ENCODE assay signal across 8 cellular contexts in genomic region chr2:174681099-174681982, GRCh38.
DNase-seq lines count a peak whose midpoint lies in the region; ATAC-seq and TF ChIP-seq lines count a peak whose summit lies in the region.

No MANE protein-coding gene starts in this region.

- no peaks in the 10 kb centered on the region for H3K4me1 ChIP-seq in cardiac muscle cell (ENCODE audit: low read depth)

- H3K27ac ChIP-seq in WERI-Rb-1 (no peak overlapping the region), cardiac muscle cell (no peak overlapping the region)

- H3K36me3 ChIP-seq in WERI-Rb-1 = no peaks in the 10 kb centered on the region
- no peaks in the 10 kb centered on the region for H3K36me3 ChIP-seq in cardiac muscle cell

- H3K4me3 ChIP-seq in WERI-Rb-1 (ENCODE audit: low read depth, low read length) = peak overlapping the region; percentile 75
- peak overlapping the region; percentile 77 for H3K4me3 ChIP-seq in cardiac muscle cell

- ATAC-seq in activated T-cell treated with anti-CD3 and anti-CD28 coated beads, Interleukin-2, amount 50 U/mL, for 4 hours = no peak
- ATAC-seq in GM21619 (IDR thresholded peaks at IDR 0.05; ENCODE audit: unreplicated experiment) = no peak

- H3K9me3 Mint-ChIP-seq in activated T-cell treated with anti-CD3 and anti-CD28 coated beads, Interleukin-2, amount 50 U/mL, for 4 hours = no peaks in the 10 kb centered on the region

- TF ChIP-seq CTCF in WERI-Rb-1 (IDR thresholded peaks at IDR 0.05; ENCODE audit: low read depth, low read length) = no peak
- no peak for TF ChIP-seq CTCF in cardiac muscle cell (IDR thresholded peaks at IDR 0.05; ENCODE audit: low read depth, low read length)

- H3K27me3 ChIP-seq in WERI-Rb-1 (ENCODE audit: insufficient read depth, low read depth, severe bottlenecking) (peaks cover 17% of the 10 kb centered on the region), cardiac muscle cell (no peaks in the 10 kb centered on the region)

- no peaks in the 10 kb centered on the region for H3K9me3 ChIP-seq in WERI-Rb-1 (ENCODE audit: severe bottlenecking)
- no peaks in the 10 kb centered on the region for H3K9me3 ChIP-seq in cardiac muscle cell (ENCODE audit: low read depth)

- H3K4me3 Mint-ChIP-seq in activated T-cell treated with anti-CD3 and anti-CD28 coated beads, Interleukin-2, amount 50 U/mL, for 4 hours = peak overlapping the region; percentile 83

- no peaks in the 10 kb centered on the region for H3K36me3 Mint-ChIP-seq in activated T-cell treated with anti-CD3 and anti-CD28 coated beads, Interleukin-2, amount 50 U/mL, for 4 hours (ENCODE audit: insufficient read depth)

- peaks cover 64% of the 10 kb centered on the region for H3K4me1 Mint-ChIP-seq in activated T-cell treated with anti-CD3 and anti-CD28 coated beads, Interleukin-2, amount 50 U/mL, for 4 hours (ENCODE audit: low read depth)

- no peaks in the 10 kb centered on the region for H3K27me3 Mint-ChIP-seq in activated T-cell treated with anti-CD3 and anti-CD28 coated beads, Interleukin-2, amount 50 U/mL, for 4 hours (ENCODE audit: low read depth)

- DNase-seq in activated T-cell treated with anti-CD3 and anti-CD28 coated beads, Interleukin-2, amount 50 U/mL, for 4 hours = no peak
- DNase-seq in activated T-cell treated with anti-CD3 and anti-CD28 coated beads, Interleukin-2, amount 50 U/mL, for 48 hours = no peak
- DNase-seq in WERI-Rb-1 (peak; percentile 37), cardiac muscle cell (ENCODE audit: low read depth in 1 of 2, low spot score in 1 of 2) (peak; percentile 28 to 58), pons (ENCODE audit: low spot score) (peak; percentile 48), NCI-H2171 (lab: John Stamatoyannopoulos, UW) (no peak), NCI-H1092 treated with DMSO at 0.1 percent for 48 hours (lab: John Stamatoyannopoulos, UW) (no peak)

Comparison
In these comparisons a context has a peak if more than half of its experiments do, and no peak if none do; other contexts are left out.
1. DNase-seq: peak in WERI-Rb-1 (single experiment), cardiac muscle cell (2 of 2) and pons (single experiment); none in activated T-cell treated with anti-CD3 and anti-CD28 coated beads, Interleukin-2, amount 50 U/mL, for 4 hours (single experiment), activated T-cell treated with anti-CD3 and anti-CD28 coated beads, Interleukin-2, amount 50 U/mL, for 48 hours (0 of 2), NCI-H2171 (single experiment) and NCI-H1092 treated with DMSO at 0.1 percent for 48 hours (single experiment).